Comparison of ENCODE assay signal across 21 cellular contexts in the genomic region with DNA sequence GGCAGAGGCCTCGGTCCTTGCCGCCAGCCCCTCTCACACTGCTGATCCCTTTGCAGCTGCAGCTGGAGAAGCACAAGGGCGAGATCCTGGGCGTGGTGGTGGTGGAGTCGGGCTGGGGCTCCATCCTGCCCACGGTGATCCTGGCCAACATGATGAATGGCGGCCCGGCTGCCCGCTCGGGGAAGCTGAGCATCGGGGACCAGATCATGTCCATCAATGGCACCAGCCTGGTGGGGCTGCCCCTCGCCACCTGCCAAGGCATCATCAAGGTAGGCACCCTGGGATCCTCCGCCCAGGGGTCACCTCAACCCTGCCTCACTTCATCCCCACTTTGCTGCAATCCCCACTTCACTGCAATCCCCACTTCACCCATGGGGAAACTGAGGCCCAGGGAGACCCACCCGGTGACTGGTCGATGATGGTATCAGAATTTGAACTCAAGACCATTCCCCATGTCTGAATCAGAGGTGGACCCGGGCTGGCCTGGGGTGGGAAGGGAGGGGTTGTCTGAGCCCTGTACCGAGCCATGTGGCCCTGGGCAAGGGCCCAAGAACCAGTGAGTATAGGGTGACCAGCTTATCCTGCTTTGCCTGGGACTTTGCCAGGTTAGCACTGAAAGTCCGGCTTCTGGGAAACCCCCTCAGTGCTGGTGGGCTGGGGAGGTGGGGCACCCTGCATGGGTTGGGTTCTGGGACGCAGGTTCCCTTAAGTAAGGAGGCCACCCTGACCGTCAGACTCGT.
DNase-seq lines count a peak whose midpoint lies in the region; ATAC-seq, FAIRE-seq and TF ChIP-seq lines count a peak whose summit lies in the region.
"Had no signal": no experiment of that assay in that cellular context is flagged by ENCODE, and none has a peak within 500 bp of the region (broad histone marks: within the 10 kb centered on the region; RNA-seq: fewer than 3 reads in every experiment).

No MANE protein-coding gene starts in this region.

- ATAC-seq in Right ventricle myocardium superior (ENCODE audit: poor library complexity) (no peak), K562 (no peak), lower lobe of right lung (no peak)
- ATAC-seq in activated CD8-positive, alpha-beta T cell treated with anti-CD3 and anti-CD28 coated beads, Interleukin-2, amount 10 ng/mL, durations not matched to agents 7 days and 5 days, result no peak
- ATAC-seq: A549, GM23338 had no signal

- POLR2A ChIA-PET in K562 (lab: Yijun Ruan, JAX), result no interaction called here
- POLR2A ChIA-PET in activated CD8-positive, alpha-beta T cell treated with anti-CD3 and anti-CD28 coated beads, Interleukin-2, amount 10 ng/mL, durations not matched to agents 7 days and 5 days (lab: Charles Lee), result no interaction called here

- peaks cover 3% of the 10 kb centered on the region for H3K36me3 Mint-ChIP-seq in activated CD8-positive, alpha-beta T cell treated with anti-CD3 and anti-CD28 coated beads, Interleukin-2, amount 10 ng/mL, durations not matched to agents 7 days and 5 days (ENCODE audit: low read depth)
- H3K36me3 Mint-ChIP-seq in activated T-cell treated with anti-CD3 and anti-CD28 coated beads, Interleukin-2, amount 50 U/mL, for 24 hours (ENCODE audit: low read depth), result peaks cover 42% of the 10 kb centered on the region

- H3K4me3 ChIP-seq in right atrium auricular region, result no peak overlapping the region
- H3K4me3 ChIP-seq in K562, result no peak overlapping the region
- H3K4me3 ChIP-seq in lower lobe of right lung, result no peak overlapping the region
- H3K4me3 ChIP-seq: A549, GM23338 had no signal

- H3K9me1 ChIP-seq in K562 (ENCODE audit: control insufficient read depth, insufficient read depth, low read length), result no peaks in the 10 kb centered on the region

- H3K9ac ChIP-seq in K562 (ENCODE audit: insufficient read depth in 1 of 2, low read depth in 2 of 2, low read length in 2 of 2), result no peak overlapping the region

- DNase-seq in Right ventricle myocardium superior (peak; percentile 35), right atrium auricular region (ENCODE audit: low spot score) (no peak), K562 (ENCODE audit: extremely low read depth in 1 of 4, low spot score in 3 of 4) (no peak), lower lobe of right lung (peak; percentile 32), mucosa of gallbladder (ENCODE audit: low spot score) (no peak)
- DNase-seq in activated CD8-positive, alpha-beta T cell treated with anti-CD3 and anti-CD28 coated beads, Interleukin-2, amount 10 ng/mL, durations not matched to agents 7 days and 5 days, result no peak
- DNase-seq in activated T-cell treated with anti-CD3 and anti-CD28 coated beads, Interleukin-2, amount 50 U/mL, for 24 hours, result no peak
- DNase-seq: AML-193, DMS153, DMS79, GDM1, HCEC 1CT had no signal

- CTCF ChIA-PET in K562 (lab: Yijun Ruan, JAX; ENCODE audit: low intra/inter-chr PET ratio), result interaction anchor here (1.1 kb wide), 1 partner anchor 108 kb away, joined by 4 read pairs; no protein-coding TSS in a partner anchor
- CTCF ChIA-PET in activated CD8-positive, alpha-beta T cell treated with anti-CD3 and anti-CD28 coated beads, Interleukin-2, amount 10 ng/mL, durations not matched to agents 7 days and 5 days (lab: Charles Lee), result no interaction called here

- no peak overlapping the region for H3K4me3 Mint-ChIP-seq in activated CD8-positive, alpha-beta T cell treated with anti-CD3 and anti-CD28 coated beads, Interleukin-2, amount 10 ng/mL, durations not matched to agents 7 days and 5 days
- no peak overlapping the region for H3K4me3 Mint-ChIP-seq in activated T-cell treated with anti-CD3 and anti-CD28 coated beads, Interleukin-2, amount 50 U/mL, for 24 hours
- H3K4me3 Mint-ChIP-seq: CD4-positive, alpha-beta T cell; GM23338 had no signal

- in situ Hi-C loops in K562 (cut with MboI), result no loop called here

- H2AFZ ChIP-seq in K562 (ENCODE audit: low read depth, low read length), result no peak overlapping the region
- H2AFZ ChIP-seq: GM23338 had no signal

- no peaks in the 10 kb centered on the region for H3K27me3 Mint-ChIP-seq in activated CD8-positive, alpha-beta T cell treated with anti-CD3 and anti-CD28 coated beads, Interleukin-2, amount 10 ng/mL, durations not matched to agents 7 days and 5 days (ENCODE audit: low read depth)
- H3K27me3 Mint-ChIP-seq in activated T-cell treated with anti-CD3 and anti-CD28 coated beads, Interleukin-2, amount 50 U/mL, for 24 hours, result no peaks in the 10 kb centered on the region
- H3K27me3 Mint-ChIP-seq: CD4-positive, alpha-beta T cell had no signal

- no peaks in the 10 kb centered on the region for H3K27me3 ChIP-seq in right atrium auricular region
- H3K27me3 ChIP-seq in K562 (ENCODE audit: control insufficient read depth in 2 of 2, insufficient read depth in 2 of 2, low read length in 2 of 2), result no peaks in the 10 kb centered on the region
- peaks cover 13% of the 10 kb centered on the region for H3K27me3 ChIP-seq in lower lobe of right lung (ENCODE audit: low read depth)

- 86% methylated on average over 17 of the region's 21 CpGs for WGBS in K562 (ENCODE audit: insufficient coverage, low coverage, missing lambda C conversion rate)

- H3K36me3 ChIP-seq in right atrium auricular region (no peaks in the 10 kb centered on the region), K562 (ENCODE audit: control insufficient read depth, insufficient read depth, low read length) (peaks cover 33% of the 10 kb centered on the region; the same call in 1 of the 3 replicates), lower lobe of right lung (no peaks in the 10 kb centered on the region)

- H3K9me3 ChIP-seq in right atrium auricular region (no peaks in the 10 kb centered on the region), K562 (replicated peaks; ENCODE audit: control insufficient read depth, insufficient read depth, low read depth, low read length) (no peaks in the 10 kb centered on the region), lower lobe of right lung (no peaks in the 10 kb centered on the region)
- H3K9me3 ChIP-seq: A549 had no signal

- H3K27ac Mint-ChIP-seq in activated CD8-positive, alpha-beta T cell treated with anti-CD3 and anti-CD28 coated beads, Interleukin-2, amount 10 ng/mL, durations not matched to agents 7 days and 5 days, result no peak overlapping the region
- H3K27ac Mint-ChIP-seq in activated T-cell treated with anti-CD3 and anti-CD28 coated beads, Interleukin-2, amount 50 U/mL, for 24 hours, result no peak overlapping the region
- H3K27ac Mint-ChIP-seq: CD4-positive, alpha-beta T cell; GM23338 had no signal

- intact Hi-C loops in Right ventricle myocardium superior (cut with DNase I), result no loop called here
- intact Hi-C loops in K562 (cut with micrococcal nuclease), result no loop called here
- intact Hi-C loops in lower lobe of right lung (cut with DNase I), result no loop called here

- FAIRE-seq in K562 (lab: Jason Lieb, UNC), result no peak
- FAIRE-seq: A549, GM12892, GM18507, H54 had no signal

- H3K27ac ChIP-seq in right atrium auricular region (no peak overlapping the region), K562 (ENCODE audit: extremely low read depth, low read depth, low read length) (no peak overlapping the region), lower lobe of right lung (no peak overlapping the region)
- H3K27ac ChIP-seq: 22Rv1, A549, C4-2B, HL-60 had no signal

- TF ChIP-seq CTCF in right atrium auricular region (IDR thresholded peaks at IDR 0.05) (no peak), K562 (IDR thresholded peaks at IDR 0.05 in 2 of 3, conservative IDR thresholded peaks at IDR 0.05 in 1 of 3; ENCODE audit: insufficient read depth in 2 of 3, low read depth in 1 of 3, low read length in 3 of 3) (no peak), lower lobe of right lung (IDR thresholded peaks at IDR 0.05) (no peak)

- no peak overlapping the region for H3K4me2 ChIP-seq in K562 (ENCODE audit: insufficient read depth, low read length)
- H3K4me2 ChIP-seq: A549, GM23338 had no signal

- no peak for TF ChIP-seq EP300 in K562 (IDR thresholded peaks at IDR 0.05; ENCODE audit: low read length)

- H4K20me1 ChIP-seq in K562 (replicated peaks; ENCODE audit: control insufficient read depth, insufficient read depth, low read length), result no peaks in the 10 kb centered on the region

- no TSS peak for BruUV-seq in K562 (replicated peaks; lab: Mats Ljungman, UMichigan)

- no peaks in the 10 kb centered on the region for H3K9me3 Mint-ChIP-seq in activated CD8-positive, alpha-beta T cell treated with anti-CD3 and anti-CD28 coated beads, Interleukin-2, amount 10 ng/mL, durations not matched to agents 7 days and 5 days (ENCODE audit: insufficient read depth)
- H3K9me3 Mint-ChIP-seq in activated T-cell treated with anti-CD3 and anti-CD28 coated beads, Interleukin-2, amount 50 U/mL, for 24 hours, result no peaks in the 10 kb centered on the region
- H3K9me3 Mint-ChIP-seq: CD4-positive, alpha-beta T cell; GM23338 had no signal

- peaks cover 10% of the 10 kb centered on the region for H3K4me1 Mint-ChIP-seq in activated CD8-positive, alpha-beta T cell treated with anti-CD3 and anti-CD28 coated beads, Interleukin-2, amount 10 ng/mL, durations not matched to agents 7 days and 5 days (ENCODE audit: low read depth)
- peaks cover 7% of the 10 kb centered on the region for H3K4me1 Mint-ChIP-seq in activated T-cell treated with anti-CD3 and anti-CD28 coated beads, Interleukin-2, amount 50 U/mL, for 24 hours (ENCODE audit: low read depth)

- TF ChIP-seq POLR2A in K562 (conservative IDR thresholded peaks at IDR 0.05), result no peak

- H3K4me1 ChIP-seq in right atrium auricular region, result peaks cover 0 to 11% of the 10 kb centered on the region in 2 donors
- H3K4me1 ChIP-seq in K562 (replicated peaks in 1 of 2; ENCODE audit: control insufficient read depth in 2 of 2, insufficient read depth in 2 of 2, low read length in 2 of 2), result peaks cover 0 to 4% of the 10 kb centered on the region in 2 experiments; a peak in 1 of 5 replicates
- peaks cover 7% of the 10 kb centered on the region for H3K4me1 ChIP-seq in lower lobe of right lung
- H3K4me1 ChIP-seq: A549 had no signal

- no peak for TF ChIP-seq RAD21 in K562 (CRISPR knock-in tag; conservative IDR thresholded peaks at IDR 0.05 in 1 of 2, IDR thresholded peaks at IDR 0.05 in 1 of 2)

- no peaks in the 10 kb centered on the region for H3K79me2 ChIP-seq in K562 (ENCODE audit: control insufficient read depth, insufficient read depth, low read length)

TF ChIP-seq in K562, 482 proteins besides CTCF, POLR2A, EP300 and RAD21:
- TF ChIP-seq ARID1B (IDR thresholded peaks at IDR 0.05), result no peak
- TF ChIP-seq ELF1 (tag; IDR thresholded peaks at IDR 0.05), result no peak
- no peak for TF ChIP-seq TAF15 (IDR thresholded peaks at IDR 0.05; ENCODE audit: low read depth, low read length)
- no peak for TF ChIP-seq SRSF3 (IDR thresholded peaks at IDR 0.05; ENCODE audit: insufficient read depth, low read length)
- TF ChIP-seq ZNF764 (CRISPR knock-in tag; IDR thresholded peaks at IDR 0.05; ENCODE audit: low read depth), result no peak
- TF ChIP-seq RFX1 (IDR thresholded peaks at IDR 0.05), result no peak
- TF ChIP-seq RBM22 (IDR thresholded peaks at IDR 0.05; ENCODE audit: low read depth, low read length, poor library complexity, severe bottlenecking), result peak; percentile 22
- no peak for TF ChIP-seq ZNF239 (CRISPR knock-in tag; IDR thresholded peaks at IDR 0.05)

Comparison
In these comparisons a context has a peak if more than half of its experiments do, and no peak if none do; other contexts are left out.
1. DNase-seq: peak in Right ventricle myocardium superior (single experiment) and lower lobe of right lung (single experiment); none in right atrium auricular region (single experiment), K562 (0 of 4), activated CD8-positive, alpha-beta T cell treated with anti-CD3 and anti-CD28 coated beads, Interleukin-2, amount 10 ng/mL, durations not matched to agents 7 days and 5 days (single experiment), mucosa of gallbladder (single experiment) and activated T-cell treated with anti-CD3 and anti-CD28 coated beads, Interleukin-2, amount 50 U/mL, for 24 hours (single experiment).